Comparison of ENCODE assay signal across 12 cellular contexts in the genomic region with DNA sequence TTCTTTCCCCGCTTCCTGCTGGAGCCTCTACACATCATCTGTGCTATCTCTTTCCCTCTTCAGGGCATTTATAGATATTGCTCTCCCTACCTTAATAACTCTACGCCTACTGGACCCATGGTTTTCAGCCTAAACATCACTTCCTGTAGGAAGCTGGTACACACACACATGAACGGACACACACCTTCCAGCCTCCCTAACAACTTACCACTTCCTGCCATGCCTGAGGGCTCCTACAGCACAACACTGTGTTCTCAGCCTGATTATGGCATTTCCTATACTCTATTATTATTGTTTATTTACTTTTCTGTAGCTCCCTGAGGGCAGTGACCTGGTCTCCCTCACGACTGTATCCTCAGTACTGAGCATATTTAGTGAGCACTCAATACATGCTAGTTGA.
DNase-seq lines count a peak whose midpoint lies in the region; ATAC-seq lines count a peak whose summit lies in the region.
"Had no signal": no experiment of that assay in that cellular context is flagged by ENCODE, and none has a peak within 500 bp of the region (broad histone marks: within the 10 kb centered on the region; RNA-seq: fewer than 3 reads in every experiment).

No MANE protein-coding gene starts in this region.

- ATAC-seq in GM21390 (IDR thresholded peaks at IDR 0.05; ENCODE audit: unreplicated experiment): peak; percentile 43
- ATAC-seq: heart left ventricle, right lobe of liver had no signal

- peaks cover 7 to 52% (median 8%) of the 10 kb centered on the region in 3 donors for H3K36me3 Mint-ChIP-seq in CD8-positive, alpha-beta memory T cell
- peaks cover 30% of the 10 kb centered on the region for H3K36me3 Mint-ChIP-seq in T-helper 1 cell treated with Interleukin-12 subunit alpha and Interleukin-12 subunit beta and Interleukin-4 antibody, amounts not matched to agents 30 μg/mL and 1 μg/mL, for 36 hours (ENCODE audit: low read depth)

- CTCF ChIA-PET in CD8-positive, alpha-beta memory T cell (lab: Charles Lee): no interaction called here

- no peaks in the 10 kb centered on the region for H3K9me3 ChIP-seq in CD8-positive, alpha-beta memory T cell (ENCODE audit: low read length)
- H3K9me3 ChIP-seq: Caco-2, heart left ventricle, right lobe of liver had no signal

- no peaks in the 10 kb centered on the region for H3K9me3 Mint-ChIP-seq in CD8-positive, alpha-beta memory T cell
- H3K9me3 Mint-ChIP-seq in T-helper 1 cell treated with Interleukin-12 subunit alpha and Interleukin-12 subunit beta and Interleukin-4 antibody, amounts not matched to agents 30 μg/mL and 1 μg/mL, for 36 hours: no peaks in the 10 kb centered on the region

- no peaks in the 10 kb centered on the region for H3K27me3 ChIP-seq in CD8-positive, alpha-beta memory T cell (ENCODE audit: insufficient read depth, low read length, poor library complexity, severe bottlenecking)
- H3K27me3 ChIP-seq: right lobe of liver had no signal

- H3K4me3 Mint-ChIP-seq in CD8-positive, alpha-beta memory T cell: peak overlapping the region; percentile 5 to 73 (median 53)
- peak overlapping the region; percentile 62 for H3K4me3 Mint-ChIP-seq in T-helper 1 cell treated with Interleukin-12 subunit alpha and Interleukin-12 subunit beta and Interleukin-4 antibody, amounts not matched to agents 30 μg/mL and 1 μg/mL, for 36 hours

- intact Hi-C loops in posterior vena cava (cut with DNase I): no loop called here

- peak overlapping the region; percentile 21 for H3K27ac ChIP-seq in CD8-positive, alpha-beta memory T cell (ENCODE audit: low read depth, low read length)
- H3K27ac ChIP-seq in epithelial cell of prostate: peak overlapping the region; percentile 86
- H3K27ac ChIP-seq: heart left ventricle, right lobe of liver had no signal

- H3K4me1 Mint-ChIP-seq in CD8-positive, alpha-beta memory T cell: peaks cover 60 to 86% (median 73%) of the 10 kb centered on the region in 3 donors
- H3K4me1 Mint-ChIP-seq in T-helper 1 cell treated with Interleukin-12 subunit alpha and Interleukin-12 subunit beta and Interleukin-4 antibody, amounts not matched to agents 30 μg/mL and 1 μg/mL, for 36 hours (ENCODE audit: low read depth): peaks cover 50% of the 10 kb centered on the region

- no peaks in the 10 kb centered on the region for H3K36me3 ChIP-seq in CD8-positive, alpha-beta memory T cell (ENCODE audit: insufficient read depth, low read length)
- H3K36me3 ChIP-seq: heart left ventricle, right lobe of liver had no signal

- POLR2A ChIA-PET in CD8-positive, alpha-beta memory T cell (lab: Charles Lee): no interaction called here

- H3K27me3 Mint-ChIP-seq in CD8-positive, alpha-beta memory T cell: peaks cover 0 to 5% of the 10 kb centered on the region in 2 donors
- no peaks in the 10 kb centered on the region for H3K27me3 Mint-ChIP-seq in T-helper 1 cell treated with Interleukin-12 subunit alpha and Interleukin-12 subunit beta and Interleukin-4 antibody, amounts not matched to agents 30 μg/mL and 1 μg/mL, for 36 hours (ENCODE audit: low read depth)

- H3K4me1 ChIP-seq in CD8-positive, alpha-beta memory T cell (ENCODE audit: insufficient read depth, low read length): peaks cover 57% of the 10 kb centered on the region
- H3K4me1 ChIP-seq: right lobe of liver had no signal

- peak overlapping the region; percentile 72 to 95 (median 89) for H3K27ac Mint-ChIP-seq in CD8-positive, alpha-beta memory T cell
- H3K27ac Mint-ChIP-seq in T-helper 1 cell treated with Interleukin-12 subunit alpha and Interleukin-12 subunit beta and Interleukin-4 antibody, amounts not matched to agents 30 μg/mL and 1 μg/mL, for 36 hours: peak overlapping the region; percentile 85

- peak in 3 of 5 donors; percentile 19 to 49 (median 36) for DNase-seq in CD8-positive, alpha-beta memory T cell
- no peak for DNase-seq in epithelial cell of prostate (ENCODE audit: low read depth, low spot score)
- no peak for DNase-seq in posterior vena cava (ENCODE audit: low spot score)
- no peak for DNase-seq in NCI-H2107 treated with DMSO at 0.1 percent for 48 hours (lab: John Stamatoyannopoulos, UW; ENCODE audit: unreplicated experiment)
- no peak for DNase-seq in mucosa of gallbladder (ENCODE audit: low spot score)
- DNase-seq in superior temporal gyrus (ENCODE audit: extremely low spot score): no peak
- DNase-seq: Caco-2, heart left ventricle, right lobe of liver had no signal

- H3K4me3 ChIP-seq in CD8-positive, alpha-beta memory T cell (ENCODE audit: low read length): no peak overlapping the region
- H3K4me3 ChIP-seq: heart left ventricle, lung, right lobe of liver had no signal

Comparison
In these comparisons a context has a peak if more than half of its experiments do, and no peak if none do; other contexts are left out.
1. DNase-seq: peak in CD8-positive, alpha-beta memory T cell (3 of 5); none in epithelial cell of prostate (single experiment), posterior vena cava (single experiment), NCI-H2107 treated with DMSO at 0.1 percent for 48 hours (single experiment), mucosa of gallbladder (single experiment) and superior temporal gyrus (single experiment).